In genomic region chr3:63576826-63577225, GRCh38 we compare ENCODE assay signal across 16 cellular contexts.
DNase-seq lines count a peak whose midpoint lies in the region; ATAC-seq, FAIRE-seq and TF ChIP-seq lines count a peak whose summit lies in the region.
"Had no signal": no experiment of that assay in that cellular context is flagged by ENCODE, and none has a peak within 500 bp of the region (broad histone marks: within the 10 kb centered on the region; RNA-seq: fewer than 3 reads in every experiment).

No MANE protein-coding gene starts in this region.

- no peak overlapping the region for H4K5ac ChIP-seq in H1 (ENCODE audit: insufficient read length, low read depth, low read length)

- peak overlapping the region in 1 of 4 experiments; percentile 8; a peak in 1 of 8 replicates for H3K4me3 ChIP-seq in H1 (ENCODE audit: extremely low read depth in 1 of 4, insufficient read depth in 2 of 4, low read depth in 3 of 4, low read length in 4 of 4)
- no peak overlapping the region for H3K4me3 ChIP-seq in pancreas
- H3K4me3 ChIP-seq in vagina: no peak overlapping the region
- no peak overlapping the region for H3K4me3 ChIP-seq in lower leg skin (ENCODE audit: low read depth, poor library complexity, severe bottlenecking)
- H3K4me3 ChIP-seq: BLaER1 had no signal

- no peaks in the 10 kb centered on the region for H3K79me2 ChIP-seq in H1 (ENCODE audit: control insufficient read depth in 1 of 2, insufficient read depth in 2 of 2, low read length in 2 of 2)

- H3K27me3 ChIP-seq in H1 (replicated peaks in 1 of 4; ENCODE audit: control insufficient read depth in 3 of 4, extremely low read depth in 1 of 4, insufficient read depth in 3 of 4, low read length in 3 of 4) (no peaks in the 10 kb centered on the region), pancreas (no peaks in the 10 kb centered on the region), vagina (no peaks in the 10 kb centered on the region)
- H3K27me3 ChIP-seq: BLaER1 had no signal

- no peaks in the 10 kb centered on the region for H3K4me1 Mint-ChIP-seq in activated T-cell treated with anti-CD3 and anti-CD28 coated beads, Interleukin-2, amount 50 U/mL, for 4 hours (ENCODE audit: low read depth)

- POLR2A ChIA-PET in H1 (lab: Charles Lee; ENCODE audit: partially characterized antibody): interaction anchor here (0.7 kb wide), 1 partner anchor 45 kb away, joined by 3 read pairs; no protein-coding TSS in a partner anchor

- no peak overlapping the region for H2AK5ac ChIP-seq in H1 (ENCODE audit: low read depth, low read length)

- TF ChIP-seq RAD21 in H1 (IDR thresholded peaks at IDR 0.05 in 1 of 2, conservative IDR thresholded peaks at IDR 0.05 in 1 of 2; ENCODE audit: low read depth in 2 of 2, low read length in 2 of 2): no peak

- peaks cover 0 to 13% (median 9%) of the 10 kb centered on the region in 4 experiments; a peak in 4 of 7 replicates for H3K4me1 ChIP-seq in H1 (replicated peaks in 1 of 4; ENCODE audit: control insufficient read depth in 3 of 4, insufficient read depth in 4 of 4, low read length in 3 of 4)
- H3K4me1 ChIP-seq in pancreas: peaks cover 9 to 20% (median 20%) of the 10 kb centered on the region in 3 donors
- no peaks in the 10 kb centered on the region for H3K4me1 ChIP-seq in vagina
- H3K4me1 ChIP-seq: BLaER1 had no signal

- TF ChIP-seq POLR2A in H1 (IDR thresholded peaks at IDR 0.05; ENCODE audit: control extremely low read depth in 1 of 2, low read depth in 2 of 2, low read length in 2 of 2) (no peak), vagina (IDR thresholded peaks at IDR 0.05) (no peak), lower leg skin (IDR thresholded peaks at IDR 0.05) (no peak)

- peaks cover 3% of the 10 kb centered on the region for H3K9me3 Mint-ChIP-seq in activated T-cell treated with anti-CD3 and anti-CD28 coated beads, Interleukin-2, amount 50 U/mL, for 4 hours

- no peak for TF ChIP-seq CTCF in H1 (IDR thresholded peaks at IDR 0.05; ENCODE audit: control extremely low read depth in 1 of 3, insufficient read depth in 1 of 3, low read depth in 1 of 3, low read length in 3 of 3)
- no peak for TF ChIP-seq CTCF in pancreas (IDR thresholded peaks at IDR 0.05)
- TF ChIP-seq CTCF in vagina (IDR thresholded peaks at IDR 0.05): no peak
- TF ChIP-seq CTCF in lower leg skin (IDR thresholded peaks at IDR 0.05): no peak

- H2BK20ac ChIP-seq in H1 (ENCODE audit: low read length): peak overlapping the region; percentile 81

- no peak overlapping the region for H3K27ac ChIP-seq in H1 (ENCODE audit: low read depth, low read length)
- H3K27ac ChIP-seq in pancreas: peak overlapping the region in 2 of 4 donors; percentile 35 to 68
- no peak overlapping the region for H3K27ac ChIP-seq in vagina
- H3K27ac ChIP-seq: BLaER1 had no signal

- 0 out of 2 replicates have a peak overlapping the region, but pooled peaks have one; percentile 18 for H2BK5ac ChIP-seq in H1 (ENCODE audit: low read depth, low read length)

- H2BK15ac ChIP-seq in H1 (ENCODE audit: low read length): no peak overlapping the region

- no peak overlapping the region for H4K8ac ChIP-seq in H1 (ENCODE audit: extremely low read depth, insufficient read depth, low read length)

- no peak for FAIRE-seq in H1 (lab: Jason Lieb, UNC)
- no peak for FAIRE-seq in pancreas (lab: Jason Lieb, UNC)
- FAIRE-seq: astrocyte had no signal

- no peaks in the 10 kb centered on the region for H3K27me3 Mint-ChIP-seq in activated T-cell treated with anti-CD3 and anti-CD28 coated beads, Interleukin-2, amount 50 U/mL, for 4 hours (ENCODE audit: low read depth)

- H3K79me1 ChIP-seq in H1 (ENCODE audit: low read depth, low read length): no peaks in the 10 kb centered on the region

- H3K36me3 Mint-ChIP-seq in activated T-cell treated with anti-CD3 and anti-CD28 coated beads, Interleukin-2, amount 50 U/mL, for 4 hours (ENCODE audit: insufficient read depth): no peaks in the 10 kb centered on the region

- H2AFZ ChIP-seq in H1 (ENCODE audit: low read length): no peak overlapping the region

- H4K91ac ChIP-seq in H1 (replicated peaks; ENCODE audit: insufficient read length, low read length): no peak overlapping the region

- H2BK120ac ChIP-seq in H1 (replicated peaks; ENCODE audit: low read depth, low read length): no peak overlapping the region

- no peak overlapping the region for H3K18ac ChIP-seq in H1 (ENCODE audit: extremely low read depth, low read length)

- H3K14ac ChIP-seq in H1 (ENCODE audit: insufficient read length): no peak overlapping the region

- no peak overlapping the region for H3K23ac ChIP-seq in H1 (ENCODE audit: insufficient read length)

- no peaks in the 10 kb centered on the region for H4K20me1 ChIP-seq in H1 (replicated peaks in 1 of 2; ENCODE audit: control insufficient read depth in 1 of 2, insufficient read depth in 2 of 2, low read length in 2 of 2)
- H4K20me1 ChIP-seq: BLaER1 had no signal

- no peak overlapping the region for H3K56ac ChIP-seq in H1 (replicated peaks; ENCODE audit: insufficient read length, low read depth, low read length)

- DNase-seq in NCI-H1694 treated with DMSO at 0.1 percent for 48 hours (lab: John Stamatoyannopoulos, UW): peak; percentile 47
- DNase-seq in H1 (ENCODE audit: low read depth in 1 of 2, low spot score in 2 of 2): no peak
- peak in 2 of 6 donors; percentile 16 to 28 for DNase-seq in pancreas
- no peak for DNase-seq in activated T-cell treated with anti-CD3 and anti-CD28 coated beads, Interleukin-2, amount 50 U/mL, for 4 hours
- DNase-seq in vagina (ENCODE audit: extremely low spot score in 2 of 2): no peak
- DNase-seq in lower leg skin (ENCODE audit: low spot score in 2 of 2): no peak
- DNase-seq: activated T-cell treated with anti-CD3 and anti-CD28 coated beads, Interleukin-2, amount 50 U/mL, for 1 hour; effector CD4-positive, alpha-beta T cell; mesenchymal stem cell; stimulated activated CD4-positive, alpha-beta T cell treated with anti-CD3 and anti-CD28 coated beads, Interleukin-2, amount 100 ng/mL, for 48 hours; stimulated activated naive CD4-positive, alpha-beta T cell had no signal

- no peak overlapping the region for H2BK12ac ChIP-seq in H1 (ENCODE audit: low read depth, low read length)

- no peak overlapping the region for H3K4ac ChIP-seq in H1 (replicated peaks; ENCODE audit: insufficient read length, low read depth, low read length)

- ATAC-seq in GM19324 (IDR thresholded peaks at IDR 0.05; ENCODE audit: low FRiP score, unreplicated experiment) (peak; percentile 75), pancreas (peak; percentile 90 to 95 (median 92)), GM21526 (IDR thresholded peaks at IDR 0.05; ENCODE audit: low FRiP score, unreplicated experiment) (no peak)
- ATAC-seq in activated T-cell treated with anti-CD3 and anti-CD28 coated beads, Interleukin-2, amount 50 U/mL, for 4 hours: no peak
- ATAC-seq: activated CD4-positive, CD25-positive, alpha-beta regulatory T cell treated with anti-CD3 and anti-CD28 coated beads, Interleukin-2, amount 50 U/mL, for 24 hours had no signal

- WGBS in H1 (ENCODE audit: extremely low coverage in 1 of 2, insufficient coverage in 1 of 2, insufficient read length in 1 of 2, insufficient replicate concordance in 2 of 2, low coverage in 1 of 2, low lambda C conversion rate in 2 of 2, missing lambda C conversion rate in 1 of 2), 2 experiments: 48% methylated on average over 2 of the region's 2 CpGs; no CpG with 5 or more reads in 1 of the 2 experiments
- 16 to 20% methylated on average over 2 of the region's 2 CpGs for WGBS in pancreas, 2 donors
- WGBS in lower leg skin, 2 donors: 38 to 53% methylated on average over 2 of the region's 2 CpGs

- peak overlapping the region; percentile 32 to 43; a peak in 2 of 4 replicates for H3K4me2 ChIP-seq in H1 (ENCODE audit: insufficient read depth in 1 of 2, low read depth in 2 of 2, low read length in 2 of 2)
- H3K4me2 ChIP-seq: BLaER1 had no signal

- H3K9me3 ChIP-seq in H1 (ENCODE audit: insufficient read depth in 2 of 2, low read depth in 1 of 2, low read length in 1 of 2): no peaks in the 10 kb centered on the region
- no peaks in the 10 kb centered on the region for H3K9me3 ChIP-seq in pancreas
- no peaks in the 10 kb centered on the region for H3K9me3 ChIP-seq in vagina
- H3K9me3 ChIP-seq: BLaER1 had no signal

- no peak overlapping the region for H3K4me3 Mint-ChIP-seq in activated T-cell treated with anti-CD3 and anti-CD28 coated beads, Interleukin-2, amount 50 U/mL, for 4 hours

- H3K9ac ChIP-seq in H1 (replicated peaks in 1 of 4; ENCODE audit: extremely low read depth in 1 of 4, low read depth in 3 of 4, low read length in 3 of 4): no peak overlapping the region
- H3K9ac ChIP-seq: BLaER1 had no signal

- intact Hi-C loops in pancreas (cut with DNase I) (no loop called here), vagina (cut with DNase I) (no loop called here), lower leg skin (cut with DNase I; ENCODE audit: low total_unique reads) (no loop called here)

- CTCF ChIA-PET in H1 (lab: Charles Lee; ENCODE audit: partially characterized antibody): interaction anchor here (0.7 kb wide), 1 partner anchor 223 kb away, joined by 3 read pairs; no protein-coding TSS in a partner anchor

- no peak for TF ChIP-seq EP300 in H1 (IDR thresholded peaks at IDR 0.05; ENCODE audit: borderline replicate concordance in 1 of 2, low read depth in 2 of 2, low read length in 2 of 2)

- no peaks in the 10 kb centered on the region for H3K23me2 ChIP-seq in H1 (ENCODE audit: low read depth, low read length)

- H3K36me3 ChIP-seq in H1 (ENCODE audit: control insufficient read depth in 2 of 4, insufficient read depth in 4 of 4, low read length in 3 of 4) (no peaks in the 10 kb centered on the region), pancreas (no peaks in the 10 kb centered on the region), vagina (no peaks in the 10 kb centered on the region)
- H3K36me3 ChIP-seq: BLaER1 had no signal

TF ChIP-seq in H1, 55 proteins besides CTCF, POLR2A, EP300 and RAD21 (continues in another document):
- TF ChIP-seq, protein P1, sequence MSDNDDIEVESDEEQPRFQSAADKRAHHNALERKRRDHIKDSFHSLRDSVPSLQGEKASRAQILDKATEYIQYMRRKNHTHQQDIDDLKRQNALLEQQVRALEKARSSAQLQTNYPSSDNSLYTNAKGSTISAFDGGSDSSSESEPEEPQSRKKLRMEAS (IDR thresholded peaks at IDR 0.05): 0 out of 2 replicates have a peak, but pooled peaks have one; percentile 8
- TF ChIP-seq BRCA1 (IDR thresholded peaks at IDR 0.05; ENCODE audit: low read depth, low read length): no peak
- TF ChIP-seq CHD2 (IDR thresholded peaks at IDR 0.05; ENCODE audit: low read length): no peak
- peak; percentile 43 for TF ChIP-seq ASH2L (IDR thresholded peaks at IDR 0.05; ENCODE audit: low read length)
- no peak for TF ChIP-seq RFX5 (IDR thresholded peaks at IDR 0.05; ENCODE audit: borderline replicate concordance, low read depth, low read length)
- TF ChIP-seq SP1 (IDR thresholded peaks at IDR 0.05; ENCODE audit: low read depth, low read length): 0 out of 2 replicates have a peak, but pooled peaks have one; percentile 50
- TF ChIP-seq CBX8 (IDR thresholded peaks at IDR 0.05; ENCODE audit: borderline replicate concordance, low read depth, low read length): no peak
- TF ChIP-seq GTF2F1 (IDR thresholded peaks at IDR 0.05; ENCODE audit: borderline replicate concordance, low read depth, low read length): no peak
- no peak for TF ChIP-seq TBP (IDR thresholded peaks at IDR 0.05; ENCODE audit: low read depth, low read length)
- no peak for TF ChIP-seq SAP30 (IDR thresholded peaks at IDR 0.05; ENCODE audit: insufficient read depth, insufficient replicate concordance, low read length)

Comparison
In these comparisons a context has a peak if more than half of its experiments do, and no peak if none do; other contexts are left out.
1. ATAC-seq: peak in GM19324 (single experiment) and pancreas (4 of 4); none in GM21526 (single experiment) and activated T-cell treated with anti-CD3 and anti-CD28 coated beads, Interleukin-2, amount 50 U/mL, for 4 hours (0 of 2).